ENCODE assay signal across 19 cellular contexts in genomic region chr17:48004973-48005372, GRCh38. TPM values are rescaled to one million over a fixed set of nuclear protein-coding genes. Genes with fewer than 3 reads are reported as not detected.
DNase-seq lines count a peak whose midpoint lies in the region; ATAC-seq and TF ChIP-seq lines count a peak whose summit lies in the region.
"Had no signal": no experiment of that assay in that cellular context is flagged by ENCODE, and none has a peak within 500 bp of the region (broad histone marks: within the 10 kb centered on the region; RNA-seq: fewer than 3 reads in every experiment).

No MANE protein-coding gene starts in this region.

- no peak for TF ChIP-seq CTCF in thyroid gland (IDR thresholded peaks at IDR 0.05)

- H3K9me3 ChIP-seq in SK-N-MC (ENCODE audit: low read depth, low read length), result no peaks in the 10 kb centered on the region
- H3K9me3 ChIP-seq in thyroid gland, result no peaks in the 10 kb centered on the region
- H3K9me3 ChIP-seq: A549, Caco-2, SJCRH30, suprapubic skin had no signal

- 51 to 68% methylated on average over 3 of the region's 3 CpGs for WGBS in thyroid gland, 2 donors

- H3K4me3 ChIP-seq in SK-N-MC (no peak overlapping the region), thyroid gland (replicated peaks in 1 of 3) (no peak overlapping the region)
- H3K4me3 ChIP-seq: A549, SJCRH30, suprapubic skin had no signal

- peak overlapping the region; percentile 24 for H3K9ac ChIP-seq in SK-N-MC (ENCODE audit: insufficient read length)

- no peaks in the 10 kb centered on the region for H3K27me3 ChIP-seq in thyroid gland
- H3K27me3 ChIP-seq: SJCRH30, suprapubic skin had no signal

- no peak for ATAC-seq in GM21447 (IDR thresholded peaks at IDR 0.05; ENCODE audit: unreplicated experiment)
- ATAC-seq in stimulated activated naive CD8-positive, alpha-beta T cell treated with anti-CD3 and anti-CD28 coated beads, Interleukin-15, Interleukin-2, amounts not matched to agents 100 U/mL and 50 U/mL, for 24 hours, result no peak
- ATAC-seq: A549 had no signal

- intact Hi-C loops in thyroid gland (cut with DNase I), result no loop called here

- DNase-seq in NCI-H82 (lab: John Stamatoyannopoulos, UW) (peak; percentile 76), NCI-H82 treated with DMSO at 0.1 percent for 48 hours (lab: John Stamatoyannopoulos, UW; ENCODE audit: unreplicated experiment) (no peak), SK-N-MC (ENCODE audit: low read depth, low spot score) (no peak), islet precursor cell (peak; percentile 70), thyroid gland (no peak), SHP77 treated with DMSO at 0.1 percent for 48 hours (lab: John Stamatoyannopoulos, UW) (no peak)
- DNase-seq in stimulated activated naive CD8-positive, alpha-beta T cell treated with anti-CD3 and anti-CD28 coated beads, Interleukin-15, Interleukin-2, amounts not matched to agents 100 U/mL and 50 U/mL, for 24 hours, result no peak
- DNase-seq: Caco-2, midbrain, NCI-H2171 treated with DMSO at 0.1 percent for 48 hours, posterior cingulate gyrus, SJCRH30 had no signal

- H3K36me3 ChIP-seq in SK-N-MC (ENCODE audit: insufficient read depth, low read length), result no peaks in the 10 kb centered on the region
- no peaks in the 10 kb centered on the region for H3K36me3 ChIP-seq in thyroid gland
- H3K36me3 ChIP-seq: SJCRH30, suprapubic skin had no signal

- H3K27ac ChIP-seq in SK-N-MC, result peak overlapping the region; percentile 98
- peak overlapping the region; percentile 62 to 77 (median 71) for H3K27ac ChIP-seq in thyroid gland
- H3K27ac ChIP-seq: epithelial cell of prostate, SJCRH30, suprapubic skin had no signal

- H3K4me1 ChIP-seq in thyroid gland, result peaks cover 10 to 30% of the 10 kb centered on the region in 2 donors

- TF ChIP-seq POLR2A in thyroid gland (IDR thresholded peaks at IDR 0.05), result no peak

RNA-seq across cellular contexts. Expression of gene COPZ2, which starts 32.6 kb away (rescaled TPM):
- 10 to 100 TPM; 19.3 to 55.8 (median 45.2) TPM for total RNA-seq in thyroid gland
- total RNA-seq: G401 had no signal

RNA-seq across cellular contexts. Expression of gene CDK5RAP3, which starts 34.1 kb away (rescaled TPM):
- total RNA-seq in thyroid gland, result 100 to 1,000 TPM; 165 to 221 (median 193) TPM

RNA-seq across cellular contexts. Expression of gene NFE2L1, which starts 43.2 kb away (rescaled TPM):
- total RNA-seq in thyroid gland, result 100 to 1,000 TPM; 123 to 168 (median 131) TPM

RNA-seq across cellular contexts. Expression of gene PRR15L, which starts 47.3 kb away (rescaled TPM):
- total RNA-seq in thyroid gland, result 100 to 1,000 TPM in 3 of 4 donors, 10 to 100 TPM in 1; 63.6 to 150 (median 127) TPM
- total RNA-seq: cerebellum, G401, M059J, SJCRH30 had no signal

Comparison
In these comparisons a context has a peak if more than half of its experiments do, and no peak if none do; other contexts are left out.
1. DNase-seq: peak in NCI-H82 (single experiment) and islet precursor cell (single experiment); none in NCI-H82 treated with DMSO at 0.1 percent for 48 hours (single experiment), SK-N-MC (single experiment), thyroid gland (0 of 2), SHP77 treated with DMSO at 0.1 percent for 48 hours (single experiment) and stimulated activated naive CD8-positive, alpha-beta T cell treated with anti-CD3 and anti-CD28 coated beads, Interleukin-15, Interleukin-2, amounts not matched to agents 100 U/mL and 50 U/mL, for 24 hours (single experiment).